18 cellular contexts compared by ENCODE assay signal in genomic region chr1:166884971-166885370, GRCh38. TPM values are rescaled to one million over a fixed set of nuclear protein-coding genes. Genes with fewer than 3 reads are reported as not detected.
A peak's percentile ranks its signal among the peaks of the same experiment; 100 is the strongest.
DNase-seq lines count a peak whose midpoint lies in the region; ATAC-seq and TF ChIP-seq lines count a peak whose summit lies in the region.
"Had no signal": no experiment of that assay in that cellular context is flagged by ENCODE, and none has a peak within 500 bp of the region (broad histone marks: within the 10 kb centered on the region; RNA-seq: fewer than 3 reads in every experiment).

No MANE protein-coding gene starts in this region.

- H3K4me3 Mint-ChIP-seq in activated CD8-positive, alpha-beta memory T cell treated with anti-CD3 and anti-CD28 coated beads, Interleukin-2, amount 10 ng/mL, durations not matched to agents 7 days and 5 days, result no peak overlapping the region
- peak overlapping the region; percentile 34 for H3K4me3 Mint-ChIP-seq in activated CD8-positive, alpha-beta T cell treated with anti-CD3 and anti-CD28 coated beads, Interleukin-2, amount 10 ng/mL, durations not matched to agents 7 days and 5 days
- H3K4me3 Mint-ChIP-seq in stimulated activated naive CD8-positive, alpha-beta T cell treated with anti-CD3 and anti-CD28 coated beads, Interleukin-15, amount 100 ng/mL, for 72 hours, result no peak overlapping the region
- H3K4me3 Mint-ChIP-seq: activated CD4-positive, alpha-beta T cell treated with anti-CD3 and anti-CD28 coated beads for 36 hours had no signal

- no peak for TF ChIP-seq CTCF in suprapubic skin (IDR thresholded peaks at IDR 0.05)
- TF ChIP-seq CTCF in thyroid gland (IDR thresholded peaks at IDR 0.05), result no peak

- H3K4me3 ChIP-seq in suprapubic skin (no peak overlapping the region), thyroid gland (replicated peaks in 1 of 3) (no peak overlapping the region)
- H3K4me3 ChIP-seq: GM23248 had no signal

- POLR2A ChIA-PET in activated CD8-positive, alpha-beta T cell treated with anti-CD3 and anti-CD28 coated beads, Interleukin-2, amount 10 ng/mL, durations not matched to agents 7 days and 5 days (lab: Charles Lee), result interaction anchor here (1.2 to 1.6 kb wide), 2 partner anchors 9 to 21 kb away, joined by 4 read pairs; partner anchors contain the start of gene TADA1

- H3K9me3 ChIP-seq in suprapubic skin (no peaks in the 10 kb centered on the region), thyroid gland (no peaks in the 10 kb centered on the region)

- no peaks in the 10 kb centered on the region for H3K9me3 Mint-ChIP-seq in activated CD8-positive, alpha-beta memory T cell treated with anti-CD3 and anti-CD28 coated beads, Interleukin-2, amount 10 ng/mL, durations not matched to agents 7 days and 5 days (ENCODE audit: low read depth)
- no peaks in the 10 kb centered on the region for H3K9me3 Mint-ChIP-seq in activated CD8-positive, alpha-beta T cell treated with anti-CD3 and anti-CD28 coated beads, Interleukin-2, amount 10 ng/mL, durations not matched to agents 7 days and 5 days (ENCODE audit: insufficient read depth)
- no peaks in the 10 kb centered on the region for H3K9me3 Mint-ChIP-seq in stimulated activated naive CD8-positive, alpha-beta T cell treated with anti-CD3 and anti-CD28 coated beads, Interleukin-15, amount 100 ng/mL, for 72 hours
- H3K9me3 Mint-ChIP-seq: activated T-cell treated with anti-CD3 and anti-CD28 coated beads, Interleukin-2, amount 50 U/mL, for 24 hours; nephron progenitor cell; T-helper 2 cell treated with Interferon-gamma antibody and Interleukin-4, amounts not matched to agents 5 μg/mL and 100 μg/mL, for 36 hours had no signal

- TF ChIP-seq POLR2A in suprapubic skin (IDR thresholded peaks at IDR 0.05) (no peak), thyroid gland (IDR thresholded peaks at IDR 0.05) (no peak)

- CTCF ChIA-PET in activated CD8-positive, alpha-beta memory T cell treated with anti-CD3 and anti-CD28 coated beads, Interleukin-2, amount 10 ng/mL, durations not matched to agents 7 days and 5 days (lab: Charles Lee), result interaction anchor here (0.7 to 23.4 kb wide), 11 partner anchors 9 to 176 kb away, joined by 3 to 222 read pairs (median 3); partner anchors contain the start of genes POGK and TADA1
- CTCF ChIA-PET in activated CD8-positive, alpha-beta T cell treated with anti-CD3 and anti-CD28 coated beads, Interleukin-2, amount 10 ng/mL, durations not matched to agents 7 days and 5 days (lab: Charles Lee), result interaction anchor here (0.6 to 9.0 kb wide), 9 partner anchors 9 to 181 kb away, joined by 3 to 137 read pairs (median 4); partner anchors contain the start of gene TADA1

- peaks cover 23% of the 10 kb centered on the region for H3K4me1 Mint-ChIP-seq in activated CD8-positive, alpha-beta memory T cell treated with anti-CD3 and anti-CD28 coated beads, Interleukin-2, amount 10 ng/mL, durations not matched to agents 7 days and 5 days
- peaks cover 23% of the 10 kb centered on the region for H3K4me1 Mint-ChIP-seq in activated CD8-positive, alpha-beta T cell treated with anti-CD3 and anti-CD28 coated beads, Interleukin-2, amount 10 ng/mL, durations not matched to agents 7 days and 5 days (ENCODE audit: low read depth)
- peaks cover 22% of the 10 kb centered on the region for H3K4me1 Mint-ChIP-seq in stimulated activated naive CD8-positive, alpha-beta T cell treated with anti-CD3 and anti-CD28 coated beads, Interleukin-15, amount 100 ng/mL, for 72 hours
- H3K4me1 Mint-ChIP-seq: nephron progenitor cell had no signal

- H3K36me3 ChIP-seq in suprapubic skin, result no peaks in the 10 kb centered on the region
- H3K36me3 ChIP-seq in thyroid gland, result no peaks in the 10 kb centered on the region

- ATAC-seq in activated CD8-positive, alpha-beta memory T cell treated with anti-CD3 and anti-CD28 coated beads, Interleukin-2, amount 10 ng/mL, durations not matched to agents 7 days and 5 days, result peak; percentile 43
- peak; percentile 12 for ATAC-seq in HG03520 (IDR thresholded peaks at IDR 0.05; ENCODE audit: unreplicated experiment)
- ATAC-seq in activated CD8-positive, alpha-beta T cell treated with anti-CD3 and anti-CD28 coated beads, Interleukin-2, amount 10 ng/mL, durations not matched to agents 7 days and 5 days, result peak; percentile 47
- ATAC-seq in stimulated activated naive CD8-positive, alpha-beta T cell treated with anti-CD3 and anti-CD28 coated beads, Interleukin-15, amount 100 ng/mL, for 72 hours, result peak; percentile 49

- no peak overlapping the region for H3K27ac ChIP-seq in suprapubic skin
- no peak overlapping the region for H3K27ac ChIP-seq in thyroid gland
- H3K27ac ChIP-seq: GM23248 had no signal

- H3K4me1 ChIP-seq in suprapubic skin, result peaks cover 4% of the 10 kb centered on the region
- H3K4me1 ChIP-seq in thyroid gland, result peaks cover 4 to 8% of the 10 kb centered on the region in 2 donors

- no peak for DNase-seq in activated CD8-positive, alpha-beta memory T cell treated with anti-CD3 and anti-CD28 coated beads, Interleukin-2, amount 10 ng/mL, durations not matched to agents 7 days and 5 days
- no peak for DNase-seq in activated CD8-positive, alpha-beta memory T cell treated with anti-CD3 and anti-CD28 coated beads for 24 hours
- DNase-seq in activated CD8-positive, alpha-beta T cell treated with anti-CD3 and anti-CD28 coated beads, Interleukin-2, amount 10 ng/mL, durations not matched to agents 7 days and 5 days, result no peak
- no peak for DNase-seq in stimulated activated naive CD8-positive, alpha-beta T cell treated with anti-CD3 and anti-CD28 coated beads, Interleukin-15, amount 100 ng/mL, for 72 hours
- no peak for DNase-seq in NCI-H82 (lab: John Stamatoyannopoulos, UW)
- DNase-seq in suprapubic skin (ENCODE audit: low spot score in 2 of 2), result no peak
- DNase-seq in thyroid gland, result no peak
- DNase-seq: 8988T, cortex of kidney, KBM-7, NCI-H2107, SHP77 had no signal

- no peaks in the 10 kb centered on the region for H3K36me3 Mint-ChIP-seq in activated CD8-positive, alpha-beta memory T cell treated with anti-CD3 and anti-CD28 coated beads, Interleukin-2, amount 10 ng/mL, durations not matched to agents 7 days and 5 days
- H3K36me3 Mint-ChIP-seq in activated CD8-positive, alpha-beta T cell treated with anti-CD3 and anti-CD28 coated beads, Interleukin-2, amount 10 ng/mL, durations not matched to agents 7 days and 5 days (ENCODE audit: low read depth), result no peaks in the 10 kb centered on the region

- no peak for TF ChIP-seq EP300 in suprapubic skin (IDR thresholded peaks at IDR 0.05)

- intact Hi-C loops in thyroid gland (cut with DNase I), result no loop called here

- peaks cover 46% of the 10 kb centered on the region for H3K27me3 Mint-ChIP-seq in activated CD8-positive, alpha-beta memory T cell treated with anti-CD3 and anti-CD28 coated beads, Interleukin-2, amount 10 ng/mL, durations not matched to agents 7 days and 5 days
- H3K27me3 Mint-ChIP-seq in activated CD8-positive, alpha-beta T cell treated with anti-CD3 and anti-CD28 coated beads, Interleukin-2, amount 10 ng/mL, durations not matched to agents 7 days and 5 days (ENCODE audit: low read depth), result peaks cover 32% of the 10 kb centered on the region
- peaks cover 28% of the 10 kb centered on the region for H3K27me3 Mint-ChIP-seq in stimulated activated naive CD8-positive, alpha-beta T cell treated with anti-CD3 and anti-CD28 coated beads, Interleukin-15, amount 100 ng/mL, for 72 hours

- WGBS in suprapubic skin, result 95% methylated on average over 3 of the region's 3 CpGs
- 93 to 96% methylated on average over 3 of the region's 3 CpGs for WGBS in thyroid gland, 2 donors

- H3K27me3 ChIP-seq in suprapubic skin (peaks cover 23% of the 10 kb centered on the region), thyroid gland (no peaks in the 10 kb centered on the region)

- peak overlapping the region; percentile 21 for H3K27ac Mint-ChIP-seq in activated CD8-positive, alpha-beta memory T cell treated with anti-CD3 and anti-CD28 coated beads, Interleukin-2, amount 10 ng/mL, durations not matched to agents 7 days and 5 days
- peak overlapping the region; percentile 42 for H3K27ac Mint-ChIP-seq in activated CD8-positive, alpha-beta T cell treated with anti-CD3 and anti-CD28 coated beads, Interleukin-2, amount 10 ng/mL, durations not matched to agents 7 days and 5 days
- H3K27ac Mint-ChIP-seq in stimulated activated naive CD8-positive, alpha-beta T cell treated with anti-CD3 and anti-CD28 coated beads, Interleukin-15, amount 100 ng/mL, for 72 hours, result no peak overlapping the region
- H3K27ac Mint-ChIP-seq: activated CD4-positive, alpha-beta T cell treated with anti-CD3 and anti-CD28 coated beads for 36 hours; activated T-cell treated with anti-CD3 and anti-CD28 coated beads, Interleukin-2, amount 50 U/mL, for 24 hours; nephron progenitor cell had no signal

RNA-seq across cellular contexts. Expression of gene TADA1, which starts 8.9 kb away (rescaled TPM):
- 10 to 100 TPM; 18.1 to 18.8 TPM for total RNA-seq in activated CD8-positive, alpha-beta memory T cell treated with anti-CD3 and anti-CD28 coated beads, Interleukin-2, amount 10 ng/mL, durations not matched to agents 7 days and 5 days
- total RNA-seq in activated CD8-positive, alpha-beta T cell treated with anti-CD3 and anti-CD28 coated beads, Interleukin-2, amount 10 ng/mL, durations not matched to agents 7 days and 5 days, result 10 to 100 TPM; 12.9 to 13.6 TPM
- total RNA-seq in suprapubic skin, result 10 to 100 TPM; 11.3 to 14.3 (median 13.0) TPM
- 10 to 100 TPM; 14.6 to 17.3 (median 16.1) TPM for total RNA-seq in thyroid gland

RNA-seq across cellular contexts. Expression of gene POGK, which starts 45.7 kb away (rescaled TPM):
- 10 to 100 TPM; 41.0 to 50.9 TPM for total RNA-seq in activated CD8-positive, alpha-beta memory T cell treated with anti-CD3 and anti-CD28 coated beads, Interleukin-2, amount 10 ng/mL, durations not matched to agents 7 days and 5 days
- 10 to 100 TPM; 37.6 to 39.8 TPM for total RNA-seq in activated CD8-positive, alpha-beta T cell treated with anti-CD3 and anti-CD28 coated beads, Interleukin-2, amount 10 ng/mL, durations not matched to agents 7 days and 5 days
- total RNA-seq in suprapubic skin, result 10 to 100 TPM; 33.1 to 49.0 (median 39.7) TPM
- total RNA-seq in thyroid gland, result 10 to 100 TPM; 31.4 to 41.4 (median 33.7) TPM

Comparison
In these comparisons a context has a peak if more than half of its experiments do, and no peak if none do; other contexts are left out.
1. H3K27ac Mint-ChIP-seq: peak in activated CD8-positive, alpha-beta memory T cell treated with anti-CD3 and anti-CD28 coated beads, Interleukin-2, amount 10 ng/mL, durations not matched to agents 7 days and 5 days (single experiment) and activated CD8-positive, alpha-beta T cell treated with anti-CD3 and anti-CD28 coated beads, Interleukin-2, amount 10 ng/mL, durations not matched to agents 7 days and 5 days (single experiment); none in stimulated activated naive CD8-positive, alpha-beta T cell treated with anti-CD3 and anti-CD28 coated beads, Interleukin-15, amount 100 ng/mL, for 72 hours (0 of 2).
2. Peak in every context shown above with its lines, with median percentiles within 50 percentile points of each other: ATAC-seq.